Comparison of ENCODE assay signal across 22 cellular contexts in the genomic region with DNA sequence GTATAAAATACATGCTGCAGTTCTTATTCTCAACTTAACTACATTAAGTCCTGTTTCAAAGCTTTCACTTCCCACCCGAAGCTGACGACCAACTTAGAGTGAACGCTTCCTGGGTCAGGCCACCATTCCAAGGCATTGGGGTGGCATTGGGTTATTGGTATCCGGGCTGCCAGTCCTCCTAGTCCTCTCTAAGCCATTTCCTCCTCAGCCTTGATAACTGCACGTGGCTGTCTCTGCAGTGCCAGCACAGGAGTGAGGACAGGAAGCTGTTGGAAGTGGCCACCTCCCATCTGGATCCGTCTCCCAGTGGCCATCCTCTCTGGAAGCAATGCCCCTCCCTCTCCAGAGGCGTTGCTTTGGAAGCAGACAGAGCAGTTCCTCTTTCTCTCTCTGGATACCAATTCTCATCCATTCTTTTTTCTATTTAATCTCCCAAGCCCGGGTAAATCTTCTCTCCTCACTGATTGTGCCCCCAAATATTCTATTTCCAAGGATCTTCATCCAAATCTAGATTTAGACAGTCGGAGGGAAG.
"Had no signal": no experiment of that assay in that cellular context is flagged by ENCODE, and none has a peak within 500 bp of the region (broad histone marks: within the 10 kb centered on the region; RNA-seq: fewer than 3 reads in every experiment).

No MANE protein-coding gene starts in this region.

- H3K4me1 ChIP-seq: lower lobe of right lung, parathyroid adenoma, right lobe of liver, suprapubic skin, transverse colon, upper lobe of right lung, uterus had no signal

- H3K4me3 Mint-ChIP-seq: natural killer cell; stimulated activated naive CD8-positive, alpha-beta T cell treated with anti-CD3 and anti-CD28 coated beads, Interleukin-15, amount 100 ng/mL, for 72 hours had no signal

- H3K27me3 ChIP-seq: dorsolateral prefrontal cortex, right lobe of liver, suprapubic skin, transverse colon, upper lobe of right lung, uterus had no signal

- H3K36me3 ChIP-seq: lower lobe of right lung, right lobe of liver, suprapubic skin, transverse colon, upper lobe of right lung, uterus had no signal

- H3K4me3 ChIP-seq: dorsolateral prefrontal cortex, lower lobe of right lung, right lobe of liver, suprapubic skin, transverse colon, upper lobe of right lung, uterus had no signal

- H3K27ac ChIP-seq: dorsolateral prefrontal cortex, lower lobe of right lung, parathyroid adenoma, right lobe of liver, suprapubic skin, transverse colon, upper lobe of right lung, uterus had no signal

- H3K9ac ChIP-seq: parathyroid adenoma had no signal

- H3K4me1 Mint-ChIP-seq: natural killer cell; stimulated activated naive CD8-positive, alpha-beta T cell treated with anti-CD3 and anti-CD28 coated beads, Interleukin-15, amount 100 ng/mL, for 72 hours had no signal

- H3K79me2 ChIP-seq: parathyroid adenoma had no signal

- H3K27ac Mint-ChIP-seq: natural killer cell; progenitor cell of endocrine pancreas; stimulated activated naive CD8-positive, alpha-beta T cell treated with anti-CD3 and anti-CD28 coated beads, Interleukin-15, amount 100 ng/mL, for 72 hours had no signal

- H3K36me3 Mint-ChIP-seq: natural killer cell had no signal

- DNase-seq: dorsolateral prefrontal cortex; effector memory CD4-positive, alpha-beta T cell; erythroblast; hypothalamus; left ventricle myocardium superior; lower lobe of right lung; natural killer cell; occipital lobe; small intestine; stimulated activated CD4-positive, alpha-beta T cell treated with anti-CD3 and anti-CD28 coated beads, Interleukin-12 subunit alpha, Interleukin-12 subunit beta, amount 100 ng/mL, for 4 hours; stimulated activated CD4-positive, alpha-beta T cell treated with anti-CD3 and anti-CD28 coated beads, Interleukin-1b, Interleukin-23, amount 100 ng/mL, for 48 hours; stimulated activated CD4-positive, alpha-beta T cell treated with anti-CD3 and anti-CD28 coated beads, Interleukin-4, amount 100 ng/mL, for 1 hour; stimulated activated CD8-positive, alpha-beta memory T cell treated with anti-CD3 and anti-CD28 coated beads, Interleukin-4, amount 100 ng/mL, for 48 hours; stimulated activated naive CD4-positive, alpha-beta T cell; stimulated activated naive CD8-positive, alpha-beta T cell treated with anti-CD3 and anti-CD28 coated beads, Interleukin-15, amount 100 ng/mL, for 72 hours; transverse colon; upper lobe of right lung; uterus had no signal

- ATAC-seq: left ventricle myocardium superior; lower lobe of right lung; natural killer cell; right lobe of liver; stimulated activated naive CD8-positive, alpha-beta T cell treated with anti-CD3 and anti-CD28 coated beads, Interleukin-15, amount 100 ng/mL, for 72 hours; upper lobe of right lung had no signal

- H3K9me3 ChIP-seq: lower lobe of right lung, right lobe of liver, transverse colon, upper lobe of right lung had no signal

- H2AFZ ChIP-seq: parathyroid adenoma had no signal
